16 cellular contexts compared by ENCODE assay signal in genomic region chr10:45372251-45372951, GRCh38. TPM values are rescaled to one million over a fixed set of nuclear protein-coding genes. Genes with fewer than 3 reads are reported as not detected.
A peak's percentile ranks its signal among the peaks of the same experiment; 100 is the strongest.
DNase-seq lines count a peak whose midpoint lies in the region; ATAC-seq and TF ChIP-seq lines count a peak whose summit lies in the region.
"Had no signal": no experiment of that assay in that cellular context is flagged by ENCODE, and none has a peak within 500 bp of the region (broad histone marks: within the 10 kb centered on the region; RNA-seq: fewer than 3 reads in every experiment).

No MANE protein-coding gene starts in this region.

- peaks cover 19 to 45% of the 10 kb centered on the region in 2 donors for H3K27me3 Mint-ChIP-seq in CD8-positive, alpha-beta memory T cell
- peaks cover 36% of the 10 kb centered on the region for H3K27me3 Mint-ChIP-seq in GM23338 (ENCODE audit: insufficient read depth, low read depth, poor library complexity)
- H3K27me3 Mint-ChIP-seq in activated T-helper 17 cell treated with anti-CD3 and anti-CD28 coated beads, Interleukin-2, amount 50 U/mL, for 72 hours, result no peaks in the 10 kb centered on the region
- H3K27me3 Mint-ChIP-seq in natural killer cell treated with Interleukin-12 subunit alpha and Interleukin-12 subunit beta and Interleukin-15 and Interleukin-18, amount 100 ng/mL, for 72 hours, result peaks cover 45 to 64% of the 10 kb centered on the region in 2 donors

- peak overlapping the region; percentile 51 for H3K4me3 ChIP-seq in CD8-positive, alpha-beta memory T cell (ENCODE audit: low read length)
- peak overlapping the region; percentile 78 for H3K4me3 ChIP-seq in GM23338

- H3K27ac ChIP-seq in CD8-positive, alpha-beta memory T cell (ENCODE audit: low read depth, low read length), result no peak overlapping the region
- H3K27ac ChIP-seq in GM23338 (ENCODE audit: low read depth), result no peak overlapping the region
- H3K27ac ChIP-seq: ovary had no signal

- no peak for DNase-seq in CD8-positive, alpha-beta memory T cell
- DNase-seq in GM23338 (ENCODE audit: low spot score), result no peak
- DNase-seq in natural killer cell treated with Interleukin-12 subunit alpha and Interleukin-12 subunit beta and Interleukin-15 and Interleukin-18, amount 100 ng/mL, for 72 hours (ENCODE audit: low spot score), result no peak
- no peak for DNase-seq in foreskin melanocyte
- no peak for DNase-seq in stimulated activated CD4-positive, alpha-beta T cell treated with anti-CD3 and anti-CD28 coated beads, Interleukin-4, amount 100 ng/mL, for 1 hour
- DNase-seq in NCI-H187 (lab: John Stamatoyannopoulos, UW), result no peak
- DNase-seq: anterior cingulate cortex, BE2C, islet precursor cell, mesenchymal stem cell, ovary, small intestine, stomach had no signal

- H3K4me2 ChIP-seq in GM23338, result peak overlapping the region; percentile 96

- no peaks in the 10 kb centered on the region for H3K36me3 ChIP-seq in CD8-positive, alpha-beta memory T cell (ENCODE audit: insufficient read depth, low read length)
- H3K36me3 ChIP-seq in GM23338 (ENCODE audit: insufficient read depth), result no peaks in the 10 kb centered on the region
- H3K36me3 ChIP-seq: BE2C, ovary, stomach had no signal

- CTCF ChIA-PET in CD8-positive, alpha-beta memory T cell (lab: Charles Lee), result no interaction called here

- no peaks in the 10 kb centered on the region for H3K9me3 ChIP-seq in CD8-positive, alpha-beta memory T cell (ENCODE audit: low read length)
- H3K9me3 ChIP-seq: BE2C, ovary, stomach had no signal

- no peaks in the 10 kb centered on the region for H3K9me2 ChIP-seq in GM23338 (ENCODE audit: insufficient read depth)

- no peak overlapping the region for H3K27ac Mint-ChIP-seq in CD8-positive, alpha-beta memory T cell
- no peak overlapping the region for H3K27ac Mint-ChIP-seq in GM23338
- no peak overlapping the region for H3K27ac Mint-ChIP-seq in activated T-helper 17 cell treated with anti-CD3 and anti-CD28 coated beads, Interleukin-2, amount 50 U/mL, for 72 hours
- no peak overlapping the region for H3K27ac Mint-ChIP-seq in natural killer cell treated with Interleukin-12 subunit alpha and Interleukin-12 subunit beta and Interleukin-15 and Interleukin-18, amount 100 ng/mL, for 72 hours

- H3K27me3 ChIP-seq in CD8-positive, alpha-beta memory T cell (ENCODE audit: insufficient read depth, low read length, poor library complexity, severe bottlenecking), result peaks cover 7% of the 10 kb centered on the region
- peaks cover 57% of the 10 kb centered on the region for H3K27me3 ChIP-seq in GM23338 (ENCODE audit: insufficient read depth)
- H3K27me3 ChIP-seq: ovary had no signal

- POLR2A ChIA-PET in CD8-positive, alpha-beta memory T cell (lab: Charles Lee), result no interaction called here

- 0 out of 2 replicates have a peak, but pooled peaks cover 2% of the 10 kb centered on the region for H3F3A ChIP-seq in GM23338 (replicated peaks; ENCODE audit: low read depth)

- H3K9me3 Mint-ChIP-seq in CD8-positive, alpha-beta memory T cell, result peaks cover 0 to 2% (median 0%) of the 10 kb centered on the region in 5 donors
- peaks cover 4% of the 10 kb centered on the region for H3K9me3 Mint-ChIP-seq in GM23338
- no peaks in the 10 kb centered on the region for H3K9me3 Mint-ChIP-seq in activated T-helper 17 cell treated with anti-CD3 and anti-CD28 coated beads, Interleukin-2, amount 50 U/mL, for 72 hours
- no peaks in the 10 kb centered on the region for H3K9me3 Mint-ChIP-seq in natural killer cell treated with Interleukin-12 subunit alpha and Interleukin-12 subunit beta and Interleukin-15 and Interleukin-18, amount 100 ng/mL, for 72 hours

- peak overlapping the region in 6 of 7 donors; percentile 57 to 88 (median 82) for H3K4me3 Mint-ChIP-seq in CD8-positive, alpha-beta memory T cell
- H3K4me3 Mint-ChIP-seq in GM23338, result peak overlapping the region; percentile 77
- H3K4me3 Mint-ChIP-seq in activated T-helper 17 cell treated with anti-CD3 and anti-CD28 coated beads, Interleukin-2, amount 50 U/mL, for 72 hours, result peak overlapping the region; percentile 87
- peak overlapping the region; percentile 18 for H3K4me3 Mint-ChIP-seq in natural killer cell treated with Interleukin-12 subunit alpha and Interleukin-12 subunit beta and Interleukin-15 and Interleukin-18, amount 100 ng/mL, for 72 hours

- H3K79me2 ChIP-seq in GM23338 (replicated peaks; ENCODE audit: insufficient read depth), result no peaks in the 10 kb centered on the region

- H3K4me1 Mint-ChIP-seq in CD8-positive, alpha-beta memory T cell, result peaks cover 10 to 28% (median 13%) of the 10 kb centered on the region in 3 donors
- peaks cover 21% of the 10 kb centered on the region for H3K4me1 Mint-ChIP-seq in GM23338
- H3K4me1 Mint-ChIP-seq in activated T-helper 17 cell treated with anti-CD3 and anti-CD28 coated beads, Interleukin-2, amount 50 U/mL, for 72 hours, result no peaks in the 10 kb centered on the region
- peaks cover 4 to 10% of the 10 kb centered on the region in 2 donors for H3K4me1 Mint-ChIP-seq in natural killer cell treated with Interleukin-12 subunit alpha and Interleukin-12 subunit beta and Interleukin-15 and Interleukin-18, amount 100 ng/mL, for 72 hours (ENCODE audit: low read depth in 2 of 2)

- H3K36me3 Mint-ChIP-seq in CD8-positive, alpha-beta memory T cell, result no peaks in the 10 kb centered on the region
- no peaks in the 10 kb centered on the region; the same call in 2 of the 3 replicates for H3K36me3 Mint-ChIP-seq in GM23338 (ENCODE audit: low read depth)
- H3K36me3 Mint-ChIP-seq in activated T-helper 17 cell treated with anti-CD3 and anti-CD28 coated beads, Interleukin-2, amount 50 U/mL, for 72 hours (ENCODE audit: low read depth), result no peaks in the 10 kb centered on the region
- H3K36me3 Mint-ChIP-seq in natural killer cell treated with Interleukin-12 subunit alpha and Interleukin-12 subunit beta and Interleukin-15 and Interleukin-18, amount 100 ng/mL, for 72 hours, result no peaks in the 10 kb centered on the region

- no peak for TF ChIP-seq CTCF in GM23338 (conservative IDR thresholded peaks at IDR 0.05; ENCODE audit: low read depth in 2 of 2)

- H2AFZ ChIP-seq in GM23338, result no peak overlapping the region

- no peak for ATAC-seq in GM23338
- no peak for ATAC-seq in activated T-helper 17 cell treated with anti-CD3 and anti-CD28 coated beads, Interleukin-2, amount 50 U/mL, for 72 hours (replicated peaks)
- no peak for ATAC-seq in natural killer cell treated with Interleukin-12 subunit alpha and Interleukin-12 subunit beta and Interleukin-15 and Interleukin-18, amount 100 ng/mL, for 72 hours
- no peak for ATAC-seq in HG03571 (IDR thresholded peaks at IDR 0.05; ENCODE audit: unreplicated experiment)

- no peaks in the 10 kb centered on the region for H4K20me1 ChIP-seq in GM23338 (replicated peaks; ENCODE audit: insufficient read depth)

- H3K4me1 ChIP-seq in CD8-positive, alpha-beta memory T cell (ENCODE audit: insufficient read depth, low read length), result peaks cover 4% of the 10 kb centered on the region
- peaks cover 4% of the 10 kb centered on the region; the same call in 1 of the 2 replicates for H3K4me1 ChIP-seq in GM23338 (ENCODE audit: insufficient read depth)
- H3K4me1 ChIP-seq: BE2C had no signal

TF ChIP-seq in GM23338, 12 proteins besides CTCF, POLR2A, EP300 and RAD21:
- no peak for TF ChIP-seq NANOG (IDR thresholded peaks at IDR 0.05; ENCODE audit: borderline replicate concordance)

RNA-seq across cellular contexts. Expression of gene ALOX5, which starts 1.6 kb away (rescaled TPM):
- total RNA-seq in CD8-positive, alpha-beta memory T cell, result under 1 TPM; 0.77 to 0.93 TPM
- 3.0 TPM for polyA plus RNA-seq in CD8-positive, alpha-beta memory T cell
- total RNA-seq in GM23338 (2014; rRNA removed; shearing (Covaris generic)), result 5.4 and 5.7 TPM in 2 replicates
- polyA plus RNA-seq in GM23338 (2016; fragmentation: Nextera tagmentation; extraction: Ambion mirVana), result 2.8 and 3.7 TPM in 2 replicates
- 1 to 10 TPM; 4.0 to 7.9 TPM for total RNA-seq in activated T-helper 17 cell treated with anti-CD3 and anti-CD28 coated beads, Interleukin-2, amount 50 U/mL, for 72 hours
- total RNA-seq in natural killer cell treated with Interleukin-12 subunit alpha and Interleukin-12 subunit beta and Interleukin-15 and Interleukin-18, amount 100 ng/mL, for 72 hours, result 1 to 10 TPM in 1 of 2 donors, not detected in 1; 7.5 TPM
- total RNA-seq: NCI-H460 had no signal

RNA-seq across cellular contexts. Expression of gene OR13A1, which starts 57.0 kb away (rescaled TPM):
- total RNA-seq in CD8-positive, alpha-beta memory T cell, result not detected
- 0.29 TPM for polyA plus RNA-seq in CD8-positive, alpha-beta memory T cell
- total RNA-seq in GM23338 (2014; rRNA removed; shearing (Covaris generic)), result 0.12 TPM in 1 of 2 replicates, not detected in the other
- polyA plus RNA-seq in GM23338 (2016; fragmentation: Nextera tagmentation; extraction: Ambion mirVana), result 0.09 and 0.21 TPM in 2 replicates
- total RNA-seq in activated T-helper 17 cell treated with anti-CD3 and anti-CD28 coated beads, Interleukin-2, amount 50 U/mL, for 72 hours, result not detected
- not detected for total RNA-seq in natural killer cell treated with Interleukin-12 subunit alpha and Interleukin-12 subunit beta and Interleukin-15 and Interleukin-18, amount 100 ng/mL, for 72 hours
- total RNA-seq: NCI-H460, stomach had no signal
- polyA plus RNA-seq: ovary had no signal

Comparison
In these comparisons a context has a peak if more than half of its experiments do, and no peak if none do; other contexts are left out.
1. H3K4me3 Mint-ChIP-seq: peak in every context shown above with its lines; median percentile 87 in activated T-helper 17 cell treated with anti-CD3 and anti-CD28 coated beads, Interleukin-2, amount 50 U/mL, for 72 hours; 82 in CD8-positive, alpha-beta memory T cell; 77 in GM23338; 18 in natural killer cell treated with Interleukin-12 subunit alpha and Interleukin-12 subunit beta and Interleukin-15 and Interleukin-18, amount 100 ng/mL, for 72 hours.